In the genomic region with DNA sequence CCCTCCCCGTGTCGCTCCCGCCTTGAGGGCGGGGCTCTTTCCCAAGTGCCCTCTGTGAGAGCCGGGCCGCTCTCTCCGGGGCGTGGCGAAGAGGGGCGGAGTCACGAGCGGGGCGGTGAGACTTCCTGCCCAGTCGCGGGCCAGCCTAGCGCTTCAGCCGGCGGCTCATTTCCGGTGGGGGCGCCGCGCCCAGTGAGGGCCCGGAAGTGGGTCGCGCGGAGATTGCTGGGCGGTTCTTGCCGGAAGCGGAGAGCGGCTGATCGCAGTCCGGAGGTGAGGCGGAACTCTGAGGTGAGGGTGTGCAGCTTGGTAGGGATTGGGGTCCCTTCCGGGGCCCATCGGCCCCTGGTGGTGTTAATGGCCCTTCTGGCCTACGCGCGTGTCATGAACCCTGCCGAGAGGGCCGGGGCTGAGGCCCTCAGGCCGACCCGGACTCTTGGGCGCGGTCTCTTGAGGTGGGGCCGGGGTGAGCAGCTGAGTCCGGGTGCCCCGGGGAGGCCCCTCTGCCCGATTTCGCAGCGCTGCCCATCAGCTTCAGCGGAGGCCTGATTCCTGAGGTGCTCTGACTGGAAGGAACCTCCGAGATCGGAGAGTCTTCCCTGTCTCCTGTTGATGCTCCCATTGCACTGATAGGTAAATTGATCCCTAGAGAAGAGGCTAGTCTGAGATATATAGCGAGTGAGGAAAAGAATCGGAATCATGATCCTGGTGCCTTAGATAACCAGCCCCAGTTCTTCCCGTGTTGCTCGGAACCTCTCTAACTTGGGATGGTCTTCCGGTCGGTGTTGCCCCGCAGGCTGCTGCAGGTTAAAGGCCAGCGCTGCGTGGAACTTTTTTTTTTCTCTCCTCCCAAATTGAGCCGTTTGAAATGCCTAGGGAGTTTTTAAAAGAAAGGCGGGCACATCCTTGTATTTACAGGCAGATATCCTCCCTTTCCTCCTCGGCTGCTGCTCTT, we compare ENCODE assay signal across 8 cellular contexts. TPM values are rescaled to one million over a fixed set of nuclear protein-coding genes. Genes with fewer than 3 reads are reported as not detected.
DNase-seq lines count a peak whose midpoint lies in the region; ATAC-seq and TF ChIP-seq lines count a peak whose summit lies in the region.

A gene with protein sequence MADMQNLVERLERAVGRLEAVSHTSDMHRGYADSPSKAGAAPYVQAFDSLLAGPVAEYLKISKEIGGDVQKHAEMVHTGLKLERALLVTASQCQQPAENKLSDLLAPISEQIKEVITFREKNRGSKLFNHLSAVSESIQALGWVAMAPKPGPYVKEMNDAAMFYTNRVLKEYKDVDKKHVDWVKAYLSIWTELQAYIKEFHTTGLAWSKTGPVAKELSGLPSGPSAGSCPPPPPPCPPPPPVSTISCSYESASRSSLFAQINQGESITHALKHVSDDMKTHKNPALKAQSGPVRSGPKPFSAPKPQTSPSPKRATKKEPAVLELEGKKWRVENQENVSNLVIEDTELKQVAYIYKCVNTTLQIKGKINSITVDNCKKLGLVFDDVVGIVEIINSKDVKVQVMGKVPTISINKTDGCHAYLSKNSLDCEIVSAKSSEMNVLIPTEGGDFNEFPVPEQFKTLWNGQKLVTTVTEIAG (plus strand): TSS at position 219 of the 955 bp plus-strand sequence. CDS start 18,618 bp downstream, outside the sequence.

- peaks cover 51% of the 10 kb centered on the region for H3K36me3 Mint-ChIP-seq in effector memory CD8-positive, alpha-beta T cell (ENCODE audit: insufficient read depth)
- H3K36me3 Mint-ChIP-seq in memory B cell, result peaks cover 14% of the 10 kb centered on the region

- peaks cover 49 to 62% of the 10 kb centered on the region in 2 donors for H3K4me1 Mint-ChIP-seq in effector memory CD8-positive, alpha-beta T cell (ENCODE audit: low read depth in 2 of 2)
- peaks cover 44% of the 10 kb centered on the region for H3K4me1 Mint-ChIP-seq in memory B cell

- peak within 1 kb of the TSS; percentile 94 for H3K27ac Mint-ChIP-seq in effector memory CD8-positive, alpha-beta T cell
- peak within 1 kb of the TSS; percentile 94 for H3K27ac Mint-ChIP-seq in memory B cell

- no peaks in the 10 kb centered on the region for H3K27me3 Mint-ChIP-seq in effector memory CD8-positive, alpha-beta T cell
- no peaks in the 10 kb centered on the region for H3K27me3 Mint-ChIP-seq in memory B cell

- TF ChIP-seq CTCF in GM20000 (IDR thresholded peaks at IDR 0.05; ENCODE audit: extremely low read depth, missing control alignments), result no peak

- H3K4me3 Mint-ChIP-seq in effector memory CD8-positive, alpha-beta T cell, result peak within 1 kb of the TSS; percentile 90 to 96
- peak within 1 kb of the TSS; percentile 92 for H3K4me3 Mint-ChIP-seq in memory B cell

- DNase-seq in CMK (ENCODE audit: low read depth), result peak; percentile 98
- peak; percentile 97 for DNase-seq in GM20000 (ENCODE audit: low spot score)
- DNase-seq in HT-29 (ENCODE audit: low spot score), result peak; percentile 99
- peak; percentile 97 for DNase-seq in NOMO-1 treated with dmso at 0.1 percent for 144 hours (lab: John Stamatoyannopoulos, UW; ENCODE audit: unreplicated experiment)
- peak; percentile 94 to 100 (median 97) for DNase-seq in activated CD8-positive, alpha-beta memory T cell treated with anti-CD3 and anti-CD28 coated beads for 48 hours (ENCODE audit: low read depth in 2 of 3, low spot score in 2 of 3)
- DNase-seq in effector memory CD8-positive, alpha-beta T cell, result peak; percentile 100
- DNase-seq in memory B cell (ENCODE audit: low spot score in 2 of 2), result peak; percentile 98 to 100
- DNase-seq in stimulated activated CD8-positive, alpha-beta memory T cell treated with anti-CD3 and anti-CD28 coated beads, Interleukin-12 subunit alpha, Interleukin-12 subunit beta, amount 100 ng/mL, for 4 hours (ENCODE audit: low read depth), result peak; percentile 100

- no peaks in the 10 kb centered on the region for H3K9me3 Mint-ChIP-seq in effector memory CD8-positive, alpha-beta T cell
- no peaks in the 10 kb centered on the region for H3K9me3 Mint-ChIP-seq in memory B cell

- peak; percentile 85 for ATAC-seq in effector memory CD8-positive, alpha-beta T cell (replicated peaks)
- peak; percentile 82 for ATAC-seq in memory B cell (ENCODE audit: low read depth)

RNA-seq across cellular contexts. Expression of the gene that starts here (rescaled TPM):
- 169 and 180 TPM in 2 replicates for total RNA-seq in HT-29 (2014; rRNA removed; shearing (Covaris generic))

Comparison
In these comparisons a context has a peak if more than half of its experiments do, and no peak if none do; other contexts are left out.
1. Peak in every context shown above with its lines: DNase-seq and ATAC-seq.